In genomic region chr1:204149635-204150565, GRCh38 we compare ENCODE assay signal across 12 cellular contexts. TPM values are rescaled to one million over a fixed set of nuclear protein-coding genes. Genes with fewer than 3 reads are reported as not detected.
DNase-seq lines count a peak whose midpoint lies in the region; ATAC-seq and TF ChIP-seq lines count a peak whose summit lies in the region.
"Had no signal": no experiment of that assay in that cellular context is flagged by ENCODE, and none has a peak within 500 bp of the region (broad histone marks: within the 10 kb centered on the region; RNA-seq: fewer than 3 reads in every experiment).

No MANE protein-coding gene starts in this region.

- TF ChIP-seq POLR2A in IMR-90 (IDR thresholded peaks at IDR 0.05; ENCODE audit: low read depth, low read length): no peak

- DNase-seq in 8988T: peak; percentile 14
- DNase-seq in IMR-90: no peak
- DNase-seq in endothelial cell (ENCODE audit: low spot score): no peak
- DNase-seq in nephron progenitor cell: no peak
- no peak for DNase-seq in Ammon's horn (ENCODE audit: low spot score)
- no peak for DNase-seq in HUDEP-2 (lab: John Stamatoyannopoulos, UW; ENCODE audit: unreplicated experiment in 76 of 76)
- DNase-seq: HCEC 1CT, NCI-H524 treated with DMSO at 0.1 percent for 48 hours, SK-N-SH had no signal

- peaks cover 7% of the 10 kb centered on the region for H3K4me1 ChIP-seq in IMR-90 (ENCODE audit: control insufficient read depth, insufficient read depth, low read length)

- H3K4me3 ChIP-seq in IMR-90 (ENCODE audit: insufficient read depth, low read depth, low read length): no peak overlapping the region

- H3K27ac Mint-ChIP-seq in endothelial cell (ENCODE audit: unreplicated experiment) (no peak overlapping the region), nephron progenitor cell (no peak overlapping the region)

- H3K4me3 Mint-ChIP-seq in endothelial cell (ENCODE audit: unreplicated experiment): peak overlapping the region; percentile 42
- H3K4me3 Mint-ChIP-seq in nephron progenitor cell: peak overlapping the region; percentile 70

- H3K9me1 ChIP-seq in IMR-90 (ENCODE audit: insufficient read depth, low read length): peaks cover 7% of the 10 kb centered on the region; the same call in 1 of the 2 replicates

- peak overlapping the region; percentile 65 for H2AK9ac ChIP-seq in IMR-90 (replicated peaks; ENCODE audit: low read depth, low read length, poor library complexity)

- no peaks in the 10 kb centered on the region; the same call in 1 of the 2 replicates for H3K27me3 ChIP-seq in IMR-90 (ENCODE audit: control insufficient read depth, insufficient read depth, low read length)

- H3K9me3 Mint-ChIP-seq in endothelial cell (ENCODE audit: unreplicated experiment): no peaks in the 10 kb centered on the region
- H3K9me3 Mint-ChIP-seq in nephron progenitor cell: no peaks in the 10 kb centered on the region

- CTCF ChIA-PET in IMR-90 (lab: Yijun Ruan, JAX): no interaction called here

- H2AFZ ChIP-seq in IMR-90 (replicated peaks; ENCODE audit: low read length, poor library complexity): no peak overlapping the region

- no TSS peak for BruUV-seq in IMR-90 (replicated peaks; lab: Mats Ljungman, UMichigan)

- H3K9me3 ChIP-seq in IMR-90 (ENCODE audit: control insufficient read depth, insufficient read depth, low read length): no peaks in the 10 kb centered on the region
- H3K9me3 ChIP-seq: SK-N-SH had no signal

- H3K18ac ChIP-seq in IMR-90 (ENCODE audit: low read depth, low read length): no peak overlapping the region

- intact Hi-C loops in IMR-90 (cut with micrococcal nuclease): no loop called here

- no peak overlapping the region for H3K9ac ChIP-seq in IMR-90 (ENCODE audit: low read depth, low read length)
- H3K9ac ChIP-seq: SK-N-SH had no signal

- no peak overlapping the region for H2BK20ac ChIP-seq in IMR-90 (ENCODE audit: low read depth, low read length)

- WGBS in IMR-90 (ENCODE audit: extremely low coverage in 2 of 2, insufficient read length in 1 of 2), 2 experiments: 83% methylated on average over 1 of the region's 16 CpGs; no CpG with 5 or more reads in 1 of the 2 experiments

- no peak overlapping the region for H2BK5ac ChIP-seq in IMR-90 (ENCODE audit: low read depth, low read length, poor library complexity, severe bottlenecking)

- no peak overlapping the region for H2AK5ac ChIP-seq in IMR-90 (ENCODE audit: low read depth, low read length)

- TF ChIP-seq RAD21 in IMR-90 (IDR thresholded peaks at IDR 0.05; ENCODE audit: low read length): no peak

- no peak overlapping the region for H2BK15ac ChIP-seq in IMR-90 (ENCODE audit: low read depth, low read length)

- H3K36me3 Mint-ChIP-seq in endothelial cell (ENCODE audit: low read depth, unreplicated experiment) (peaks cover 3% of the 10 kb centered on the region), nephron progenitor cell (ENCODE audit: low read depth) (no peaks in the 10 kb centered on the region)

- H2BK120ac ChIP-seq in IMR-90 (ENCODE audit: low read depth, low read length): no peak overlapping the region

- dilution Hi-C loops in IMR-90 (cut with HindIII; ENCODE audit: low sequenced_read_pairs, unreplicated experiment): loop anchor here (25.0 kb wide), 2 partner anchors 237 to 288 kb away; partner anchors contain the start of gene SNRPE

- peaks cover 9% of the 10 kb centered on the region for H3K36me3 ChIP-seq in IMR-90 (ENCODE audit: control insufficient read depth, insufficient read depth, low read length)

- in situ Hi-C loops in IMR-90 (cut with MboI; ENCODE audit: low sequenced_read_pairs): no loop called here

- H3K23ac ChIP-seq in IMR-90 (ENCODE audit: low read depth, low read length): no peak overlapping the region

- no peak overlapping the region for H4K8ac ChIP-seq in IMR-90 (ENCODE audit: low read depth in 2 of 2, low read length in 2 of 2)

- no peak overlapping the region for H4K5ac ChIP-seq in IMR-90 (ENCODE audit: low read depth, low read length)

- H4K91ac ChIP-seq in IMR-90 (ENCODE audit: insufficient read depth, low read depth, low read length): no peak overlapping the region

- TF ChIP-seq CTCF in IMR-90 (conservative IDR thresholded peaks at IDR 0.05; ENCODE audit: low read depth, low read length) (no peak), endothelial cell (IDR thresholded peaks at IDR 0.05; ENCODE audit: unreplicated experiment) (no peak), nephron progenitor cell (IDR thresholded peaks at IDR 0.05) (no peak)

- H3K56ac ChIP-seq in IMR-90 (ENCODE audit: extremely low read depth, insufficient read depth, low read length): no peak overlapping the region

- H3K4me1 Mint-ChIP-seq in endothelial cell (ENCODE audit: unreplicated experiment) (peaks cover 10% of the 10 kb centered on the region), nephron progenitor cell (peaks cover 14% of the 10 kb centered on the region)

- H3K27ac ChIP-seq in IMR-90 (ENCODE audit: insufficient read depth, low read length): no peak overlapping the region

- peaks cover 0 to 9% of the 10 kb centered on the region in 2 experiments; a peak in 3 of 4 replicates for H3K79me1 ChIP-seq in IMR-90 (ENCODE audit: low read depth in 1 of 2, low read length in 2 of 2)

- ATAC-seq in IMR-90 (ENCODE audit: low read depth): no peak
- no peak for ATAC-seq in GM18511 (IDR thresholded peaks at IDR 0.05; ENCODE audit: unreplicated experiment)
- no peak for ATAC-seq in HG03571 (IDR thresholded peaks at IDR 0.05; ENCODE audit: unreplicated experiment)

- POLR2A ChIA-PET in IMR-90 (lab: Charles Lee; ENCODE audit: unreplicated experiment): no interaction called here

- no peak overlapping the region for H3K4ac ChIP-seq in IMR-90 (ENCODE audit: low read depth, low read length)

- no peak overlapping the region for H3K14ac ChIP-seq in IMR-90 (replicated peaks; ENCODE audit: low read depth, low read length)

- H3K4me2 ChIP-seq in IMR-90 (ENCODE audit: low read depth, low read length): no peak overlapping the region

- no peaks in the 10 kb centered on the region for H4K20me1 ChIP-seq in IMR-90 (ENCODE audit: insufficient read depth, low read length)

- H3K27me3 Mint-ChIP-seq in endothelial cell (ENCODE audit: unreplicated experiment) (peaks cover 17% of the 10 kb centered on the region), nephron progenitor cell (ENCODE audit: low read depth, poor library complexity) (peaks cover 52% of the 10 kb centered on the region)

TF ChIP-seq in IMR-90, 13 proteins besides CTCF, POLR2A, EP300 and RAD21:
- TF ChIP-seq CEBPB (IDR thresholded peaks at IDR 0.05; ENCODE audit: low read depth, low read length): no peak

RNA-seq across cellular contexts. Expression of gene ETNK2, which starts 1.9 kb away (rescaled TPM):
- total RNA-seq in IMR-90 (2012; rRNA removed): 24.7 and 26.0 TPM in 2 replicates
- 17.8 and 18.9 TPM in 2 replicates for polyA plus RNA-seq in IMR-90 (2012; rRNA removed)
- polyA plus RNA-seq in IMR-90 (2012; cell fraction: cytosol; rRNA removed): 12.8 and 21.9 TPM in 2 replicates
- 9.1 and 9.2 TPM in 2 replicates for polyA plus RNA-seq in IMR-90 (2012; cell fraction: nucleus; rRNA removed; ENCODE audit: low replicate concordance)
- total RNA-seq in endothelial cell (ENCODE audit: unreplicated experiment): 15.9 TPM

RNA-seq across cellular contexts. Expression of gene REN, which starts 16.2 kb away (rescaled TPM):
- total RNA-seq in IMR-90 (2012; rRNA removed) (0.28 and 0.54 TPM in 2 replicates), endothelial cell (ENCODE audit: unreplicated experiment) (not detected)
- polyA plus RNA-seq in IMR-90 (2012; rRNA removed): 1.1 and 1.2 TPM in 2 replicates
- 0.27 and 0.78 TPM in 2 replicates for polyA plus RNA-seq in IMR-90 (2012; cell fraction: cytosol; rRNA removed)
- polyA plus RNA-seq in IMR-90 (2012; cell fraction: nucleus; rRNA removed; ENCODE audit: low replicate concordance): 0.63 and 0.83 TPM in 2 replicates
- total RNA-seq: left cardiac atrium had no signal
- polyA plus RNA-seq: SK-N-SH had no signal

RNA-seq across cellular contexts. Expression of gene KISS1, which starts 46.4 kb away (rescaled TPM):
- total RNA-seq in IMR-90 (2012; rRNA removed): 7.2 and 11.7 TPM in 2 replicates
- polyA plus RNA-seq in IMR-90 (2012; rRNA removed): 27.3 and 34.7 TPM in 2 replicates
- polyA plus RNA-seq in IMR-90 (2012; cell fraction: cytosol; rRNA removed): 26.9 and 33.4 TPM in 2 replicates
- 6.2 and 14.8 TPM in 2 replicates for polyA plus RNA-seq in IMR-90 (2012; cell fraction: nucleus; rRNA removed; ENCODE audit: low replicate concordance)
- total RNA-seq in endothelial cell (ENCODE audit: unreplicated experiment): not detected
- total RNA-seq: left cardiac atrium had no signal
